In the genomic region with DNA sequence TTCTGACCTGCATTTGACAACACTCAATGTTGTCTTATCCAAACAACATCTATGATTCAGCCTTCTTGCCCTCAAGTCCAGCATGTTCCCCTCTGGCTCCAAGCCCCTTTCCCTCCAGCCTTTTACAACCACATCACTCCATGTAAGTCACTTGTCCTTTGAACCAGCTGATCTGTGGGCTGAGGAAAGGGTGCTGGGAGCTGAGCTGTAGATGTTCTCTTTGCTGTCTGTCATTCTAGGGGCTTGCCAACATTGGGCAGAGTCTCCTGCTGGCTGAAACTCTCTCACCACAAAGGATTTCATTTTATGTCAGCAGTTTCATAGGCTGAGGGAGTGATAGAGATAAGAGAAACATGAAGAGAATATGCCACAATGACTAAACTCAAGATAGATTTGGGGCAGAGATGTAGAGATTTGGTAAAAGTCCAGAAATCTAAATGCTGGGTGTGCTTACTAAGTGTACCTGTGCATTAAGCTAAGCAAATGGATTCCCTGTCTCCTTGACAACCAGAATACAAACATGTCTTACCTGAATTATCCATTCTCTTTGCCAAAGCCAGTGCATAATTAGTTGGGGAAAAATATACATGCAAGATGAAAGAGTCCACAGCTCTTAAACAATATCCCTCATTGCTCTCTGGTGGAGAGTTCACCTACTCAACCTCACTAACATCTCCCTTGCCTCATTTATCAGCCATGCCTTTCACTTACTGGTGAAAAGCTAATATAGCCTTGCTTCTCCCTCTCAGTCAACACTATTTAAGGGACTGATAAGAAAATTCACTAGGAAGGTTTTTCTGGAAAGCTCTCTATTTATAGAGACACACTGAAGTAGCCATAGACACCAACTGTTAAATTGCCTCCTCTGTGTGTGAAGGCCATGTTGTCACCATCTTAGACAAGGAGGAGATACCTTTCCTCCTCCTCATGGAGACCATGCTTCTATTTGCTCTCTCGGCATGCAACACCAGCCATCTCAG, we compare ENCODE assay signal across 8 cellular contexts.
DNase-seq lines count a peak whose midpoint lies in the region; ATAC-seq, FAIRE-seq and TF ChIP-seq lines count a peak whose summit lies in the region.

No MANE protein-coding gene starts in this region.

- 69% methylated on average over 1 of the region's 1 CpG for WGBS in GM12878 (ENCODE audit: insufficient coverage, insufficient replicate concordance, low lambda C conversion rate, missing lambda C conversion rate)

- no peak overlapping the region for H3K27ac ChIP-seq in GM12878 (ENCODE audit: control insufficient read depth, insufficient read depth)
- H3K27ac ChIP-seq in CD4-positive, alpha-beta memory T cell (ENCODE audit: low read depth, low read length), result no peak overlapping the region

- peaks cover 0 to 5% of the 10 kb centered on the region in 2 experiments; a peak in 2 of 4 replicates for H3K27me3 ChIP-seq in GM12878 (replicated peaks in 1 of 2; ENCODE audit: control insufficient read depth in 2 of 2, insufficient read depth in 2 of 2, low read length in 1 of 2)
- H3K27me3 ChIP-seq in CD4-positive, alpha-beta memory T cell (ENCODE audit: insufficient read depth, low read length), result no peaks in the 10 kb centered on the region

- H3K36me3 ChIP-seq in GM12878 (ENCODE audit: control insufficient read depth in 2 of 2, insufficient read depth in 2 of 2, low read length in 1 of 2), result no peaks in the 10 kb centered on the region
- H3K36me3 ChIP-seq in CD4-positive, alpha-beta memory T cell (ENCODE audit: insufficient read depth, low read length), result no peaks in the 10 kb centered on the region

- RAD21 ChIA-PET in GM12878 (lab: Charles Lee; ENCODE audit: unreplicated experiment), result no interaction called here

- peak; percentile 94 for ATAC-seq in GM19395 (IDR thresholded peaks at IDR 0.05; ENCODE audit: unreplicated experiment)
- peak; percentile 84 for ATAC-seq in HG03469 (IDR thresholded peaks at IDR 0.05; ENCODE audit: unreplicated experiment)
- ATAC-seq in GM12878, result peak; percentile 87

- no peaks in the 10 kb centered on the region for H3K9me3 Mint-ChIP-seq in CD4-positive, alpha-beta memory T cell

- peak; percentile 78 for DNase-seq in COR-L47 (lab: John Stamatoyannopoulos, UW)
- peak; percentile 34 for DNase-seq in GM12878 (ENCODE audit: low read depth, low spot score)
- no peak for DNase-seq in dedifferentiated amniotic fluid mesenchymal stem cell (ENCODE audit: extremely low spot score)
- no peak for DNase-seq in SW 1271 (lab: John Stamatoyannopoulos, UW)
- no peak for DNase-seq in SHP77 (lab: John Stamatoyannopoulos, UW)
- no peak for DNase-seq in CD4-positive, alpha-beta memory T cell

- H2AFZ ChIP-seq in GM12878 (ENCODE audit: control insufficient read depth, low read depth, low read length), result no peak overlapping the region

- H3K4me3 Mint-ChIP-seq in CD4-positive, alpha-beta memory T cell, result no peak overlapping the region

- no peak for TF ChIP-seq RAD21 in GM12878 (IDR thresholded peaks at IDR 0.05; ENCODE audit: insufficient read depth, low read depth, low read length)

- SMC1A ChIA-PET in GM12878 (lab: Charles Lee; ENCODE audit: uncharacterized antibody, unreplicated experiment), result no interaction called here

- intact Hi-C loops in GM12878 (cut with micrococcal nuclease; ENCODE audit: unreplicated experiment), result loop anchor here (1.0 kb wide), 1 partner anchor 61 kb away; no protein-coding TSS in a partner anchor
- intact Hi-C loops in CD4-positive, alpha-beta memory T cell (cut with micrococcal nuclease), result no loop called here

- H3K4me2 ChIP-seq in GM12878 (ENCODE audit: control insufficient read depth, insufficient read depth), result no peak overlapping the region; the same call in 1 of the 2 replicates

- H3K4me1 Mint-ChIP-seq in CD4-positive, alpha-beta memory T cell, result peaks cover 10 to 22% (median 13%) of the 10 kb centered on the region in 4 donors

- no peaks in the 10 kb centered on the region for H4K20me1 ChIP-seq in GM12878 (ENCODE audit: control insufficient read depth, insufficient read depth)

- TF ChIP-seq POLR2A in GM12878 (IDR thresholded peaks at IDR 0.05; ENCODE audit: low read depth, low read length), result no peak

- no peaks in the 10 kb centered on the region for H3K27me3 Mint-ChIP-seq in CD4-positive, alpha-beta memory T cell

- no TSS peak for BruUV-seq in GM12878 (replicated peaks; lab: Mats Ljungman, UMichigan)

- peaks cover 12% of the 10 kb centered on the region for H3K4me1 ChIP-seq in GM12878 (ENCODE audit: control insufficient read depth, insufficient read depth, low read length)
- peaks cover 6% of the 10 kb centered on the region for H3K4me1 ChIP-seq in CD4-positive, alpha-beta memory T cell (ENCODE audit: insufficient read depth, low read length)

- no peak for TF ChIP-seq CTCF in GM12878 (IDR thresholded peaks at IDR 0.05 in 2 of 3, conservative IDR thresholded peaks at IDR 0.05 in 1 of 3; ENCODE audit: control insufficient read depth in 2 of 3, extremely low read depth in 1 of 3, insufficient read depth in 1 of 3, low read depth in 3 of 3, low read length in 3 of 3)

- no peaks in the 10 kb centered on the region for H3K79me2 ChIP-seq in GM12878 (ENCODE audit: control insufficient read depth, insufficient read depth, low read length)

- FAIRE-seq in GM12878 (lab: Jason Lieb, UNC), result peak; percentile 64

- POLR2A ChIA-PET in GM12878 (lab: Charles Lee), result no interaction called here
- POLR2A ChIA-PET in CD4-positive, alpha-beta memory T cell (lab: Charles Lee; ENCODE audit: partially characterized antibody), result no interaction called here

- H3K4me3 ChIP-seq in GM12878, result no peak overlapping the region
- H3K4me3 ChIP-seq in CD4-positive, alpha-beta memory T cell (ENCODE audit: low read length in 2 of 2), result no peak overlapping the region

- TF ChIP-seq EP300 in GM12878 (IDR thresholded peaks at IDR 0.05; ENCODE audit: borderline replicate concordance in 1 of 2, control insufficient read depth in 1 of 2, low read depth in 2 of 2, low read length in 2 of 2), result no peak

- CTCF ChIA-PET in GM12878 (lab: Yijun Ruan, JAX), result interaction anchor here (0.6 kb wide), 1 partner anchor 80 kb away, joined by 3 read pairs; no protein-coding TSS in a partner anchor
- CTCF ChIA-PET in CD4-positive, alpha-beta memory T cell (lab: Charles Lee; ENCODE audit: partially characterized antibody), result no interaction called here

- H3K36me3 Mint-ChIP-seq in CD4-positive, alpha-beta memory T cell, result no peaks in the 10 kb centered on the region

- H3K9ac ChIP-seq in GM12878 (ENCODE audit: control insufficient read depth, insufficient read depth, low read length), result no peak overlapping the region

- peak overlapping the region in 1 of 7 donors; percentile 43 for H3K27ac Mint-ChIP-seq in CD4-positive, alpha-beta memory T cell

- in situ Hi-C loops in GM12878 (cut with MboI), result no loop called here

- no peaks in the 10 kb centered on the region for H3K9me3 ChIP-seq in GM12878 (replicated peaks; ENCODE audit: control insufficient read depth, insufficient read depth, low read length)
- H3K9me3 ChIP-seq in CD4-positive, alpha-beta memory T cell (ENCODE audit: control insufficient read depth in 1 of 2, low read length in 2 of 2), result no peaks in the 10 kb centered on the region

TF ChIP-seq in GM12878, 131 proteins besides CTCF, POLR2A, EP300 and RAD21 (continues in another document):
- TF ChIP-seq JUNB (IDR thresholded peaks at IDR 0.05) (peak; percentile 73), TAF1 (IDR thresholded peaks at IDR 0.05; ENCODE audit: borderline replicate concordance, low read depth, low read length) (no peak), IRF4 (IDR thresholded peaks at IDR 0.05; ENCODE audit: low read depth, low read length) (peak; percentile 62; the same call in 1 of the 2 replicates), CEBPB (IDR thresholded peaks at IDR 0.05; ENCODE audit: borderline replicate concordance in 1 of 2, low read depth in 2 of 2, low read length in 2 of 2) (no peak)
- TF ChIP-seq, protein P1, sequence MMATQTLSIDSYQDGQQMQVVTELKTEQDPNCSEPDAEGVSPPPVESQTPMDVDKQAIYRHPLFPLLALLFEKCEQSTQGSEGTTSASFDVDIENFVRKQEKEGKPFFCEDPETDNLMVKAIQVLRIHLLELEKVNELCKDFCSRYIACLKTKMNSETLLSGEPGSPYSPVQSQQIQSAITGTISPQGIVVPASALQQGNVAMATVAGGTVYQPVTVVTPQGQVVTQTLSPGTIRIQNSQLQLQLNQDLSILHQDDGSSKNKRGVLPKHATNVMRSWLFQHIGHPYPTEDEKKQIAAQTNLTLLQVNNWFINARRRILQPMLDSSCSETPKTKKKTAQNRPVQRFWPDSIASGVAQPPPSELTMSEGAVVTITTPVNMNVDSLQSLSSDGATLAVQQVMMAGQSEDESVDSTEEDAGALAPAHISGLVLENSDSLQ (IDR thresholded peaks at IDR 0.05), result peak; percentile 67
- TF ChIP-seq, protein P2, sequence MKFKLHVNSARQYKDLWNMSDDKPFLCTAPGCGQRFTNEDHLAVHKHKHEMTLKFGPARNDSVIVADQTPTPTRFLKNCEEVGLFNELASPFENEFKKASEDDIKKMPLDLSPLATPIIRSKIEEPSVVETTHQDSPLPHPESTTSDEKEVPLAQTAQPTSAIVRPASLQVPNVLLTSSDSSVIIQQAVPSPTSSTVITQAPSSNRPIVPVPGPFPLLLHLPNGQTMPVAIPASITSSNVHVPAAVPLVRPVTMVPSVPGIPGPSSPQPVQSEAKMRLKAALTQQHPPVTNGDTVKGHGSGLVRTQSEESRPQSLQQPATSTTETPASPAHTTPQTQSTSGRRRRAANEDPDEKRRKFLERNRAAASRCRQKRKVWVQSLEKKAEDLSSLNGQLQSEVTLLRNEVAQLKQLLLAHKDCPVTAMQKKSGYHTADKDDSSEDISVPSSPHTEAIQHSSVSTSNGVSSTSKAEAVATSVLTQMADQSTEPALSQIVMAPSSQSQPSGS (IDR thresholded peaks at IDR 0.05; ENCODE audit: low read length), result peak; percentile 35; the same call in 1 of the 2 replicates
- TF ChIP-seq, protein P3, sequence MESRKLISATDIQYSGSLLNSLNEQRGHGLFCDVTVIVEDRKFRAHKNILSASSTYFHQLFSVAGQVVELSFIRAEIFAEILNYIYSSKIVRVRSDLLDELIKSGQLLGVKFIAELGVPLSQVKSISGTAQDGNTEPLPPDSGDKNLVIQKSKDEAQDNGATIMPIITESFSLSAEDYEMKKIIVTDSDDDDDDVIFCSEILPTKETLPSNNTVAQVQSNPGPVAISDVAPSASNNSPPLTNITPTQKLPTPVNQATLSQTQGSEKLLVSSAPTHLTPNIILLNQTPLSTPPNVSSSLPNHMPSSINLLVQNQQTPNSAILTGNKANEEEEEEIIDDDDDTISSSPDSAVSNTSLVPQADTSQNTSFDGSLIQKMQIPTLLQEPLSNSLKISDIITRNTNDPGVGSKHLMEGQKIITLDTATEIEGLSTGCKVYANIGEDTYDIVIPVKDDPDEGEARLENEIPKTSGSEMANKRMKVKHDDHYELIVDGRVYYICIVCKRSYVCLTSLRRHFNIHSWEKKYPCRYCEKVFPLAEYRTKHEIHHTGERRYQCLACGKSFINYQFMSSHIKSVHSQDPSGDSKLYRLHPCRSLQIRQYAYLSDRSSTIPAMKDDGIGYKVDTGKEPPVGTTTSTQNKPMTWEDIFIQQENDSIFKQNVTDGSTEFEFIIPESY (IDR thresholded peaks at IDR 0.05), result no peak

Comparison
In these comparisons a context has a peak if more than half of its experiments do, and no peak if none do; other contexts are left out.
1. DNase-seq: peak in COR-L47 (single experiment) and GM12878 (single experiment); none in dedifferentiated amniotic fluid mesenchymal stem cell (single experiment), SW 1271 (0 of 2), SHP77 (0 of 2) and CD4-positive, alpha-beta memory T cell (0 of 5).
2. Peak in every context shown above with its lines, with median percentiles within 50 percentile points of each other: ATAC-seq.